Comparison of ENCODE assay signal across 25 cellular contexts in the genomic region with DNA sequence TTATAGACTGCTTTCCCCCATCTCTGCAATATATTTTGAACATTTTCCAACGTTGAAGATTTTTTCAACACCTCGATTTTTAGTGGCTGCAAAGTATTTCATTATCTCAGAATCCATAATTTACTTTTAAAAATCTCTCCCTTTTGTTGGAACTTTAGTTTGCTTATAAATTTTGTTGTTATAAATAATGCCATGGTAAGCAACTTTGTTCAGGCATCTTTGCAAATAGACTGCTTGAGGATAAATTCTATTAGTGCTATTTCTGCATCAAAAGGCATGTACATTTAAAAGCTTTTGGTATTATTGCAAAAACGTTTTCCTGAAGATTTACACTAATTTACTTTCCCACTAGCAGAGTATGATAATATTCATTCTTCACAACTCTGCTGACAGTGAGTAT.
"Had no signal": no experiment of that assay in that cellular context is flagged by ENCODE, and none has a peak within 500 bp of the region (broad histone marks: within the 10 kb centered on the region; RNA-seq: fewer than 3 reads in every experiment).

No MANE protein-coding gene starts in this region.

- H3K4me3 ChIP-seq: colonic mucosa, esophagus squamous epithelium, gastrocnemius medialis, heart right ventricle, left lung, lower lobe of right lung, mucosa of descending colon had no signal

- H3K27me3 ChIP-seq: colonic mucosa, esophagus squamous epithelium, gastrocnemius medialis, heart right ventricle, left lung had no signal

- DNase-seq: colonic mucosa; cortex of kidney; effector CD8-positive, alpha-beta T cell; effector memory CD8-positive, alpha-beta T cell; endodermal cell; erythroblast; esophagus squamous epithelium; foreskin fibroblast; foreskin melanocyte; gastrocnemius medialis; glutamatergic neuron; head of caudate nucleus; heart right ventricle; hippocampal formation; left cardiac atrium; left lung; left ventricle myocardium superior; lower lobe of right lung; mesenchymal stem cell; mucosa of descending colon had no signal

- H3K36me3 ChIP-seq: colonic mucosa, esophagus squamous epithelium, gastrocnemius medialis, heart right ventricle, left lung, lower lobe of right lung had no signal

- H3K27ac ChIP-seq: colonic mucosa, epithelial cell of prostate, esophagus squamous epithelium, gastrocnemius medialis, heart right ventricle, left lung, lower lobe of right lung had no signal

- ATAC-seq: effector memory CD8-positive, alpha-beta T cell; esophagus mucosa; gastrocnemius medialis; heart right ventricle; left cardiac atrium; left lung; left ventricle myocardium superior; lower lobe of right lung; mucosa of descending colon had no signal

- H3K4me1 ChIP-seq: colonic mucosa, esophagus squamous epithelium, gastrocnemius medialis, left lung, lower lobe of right lung had no signal

- FAIRE-seq: endometrium, islet of Langerhans, keratinocyte had no signal

- H3K9me3 ChIP-seq: colonic mucosa, esophagus squamous epithelium, gastrocnemius medialis, left lung, lower lobe of right lung, mucosa of descending colon had no signal
